Comparison of ENCODE assay signal across 8 cellular contexts in genomic region chrX:12978205-12979010, GRCh38. TPM values are rescaled to one million over a fixed set of nuclear protein-coding genes. Genes with fewer than 3 reads are reported as not detected.
DNase-seq lines count a peak whose midpoint lies in the region; ATAC-seq, FAIRE-seq and TF ChIP-seq lines count a peak whose summit lies in the region.

No MANE protein-coding gene starts in this region.

- H3K9me3 ChIP-seq in vagina: no peaks in the 10 kb centered on the region

- H3K36me3 ChIP-seq in vagina: peaks cover 0 to 4% of the 10 kb centered on the region in 2 donors

- intact Hi-C loops in vagina (cut with DNase I): loop anchor here (10.0 kb wide), 1 partner anchor 116 kb away; no protein-coding TSS in a partner anchor

- peak overlapping the region; percentile 92 for H3K27ac ChIP-seq in vagina

- ATAC-seq in HG02623 (IDR thresholded peaks at IDR 0.05; ENCODE audit: unreplicated experiment): peak; percentile 30
- peak; percentile 53 for ATAC-seq in activated CD8-positive, alpha-beta memory T cell treated with anti-CD3 and anti-CD28 coated beads, Interleukin-2, amount 10 ng/mL, durations not matched to agents 7 days and 5 days
- ATAC-seq in naive thymus-derived CD8-positive, alpha-beta T cell: peak; percentile 65 to 76
- ATAC-seq in HG03460 (IDR thresholded peaks at IDR 0.05; ENCODE audit: unreplicated experiment): no peak

- peaks cover 40% of the 10 kb centered on the region for H3K36me3 Mint-ChIP-seq in activated CD8-positive, alpha-beta memory T cell treated with anti-CD3 and anti-CD28 coated beads, Interleukin-2, amount 10 ng/mL, durations not matched to agents 7 days and 5 days
- peaks cover 33 to 38% (median 34%) of the 10 kb centered on the region in 3 donors for H3K36me3 Mint-ChIP-seq in naive thymus-derived CD8-positive, alpha-beta T cell

- H3K27ac Mint-ChIP-seq in activated CD8-positive, alpha-beta memory T cell treated with anti-CD3 and anti-CD28 coated beads, Interleukin-2, amount 10 ng/mL, durations not matched to agents 7 days and 5 days: peak overlapping the region; percentile 94
- peak overlapping the region; percentile 96 to 100 (median 98) for H3K27ac Mint-ChIP-seq in naive thymus-derived CD8-positive, alpha-beta T cell

- H3K4me3 ChIP-seq in epithelial cell of esophagus (ENCODE audit: low read length) (no peak overlapping the region), vagina (peak overlapping the region in 1 of 2 donors; percentile 63)

- peak overlapping the region; percentile 95 for H3K4me3 Mint-ChIP-seq in activated CD8-positive, alpha-beta memory T cell treated with anti-CD3 and anti-CD28 coated beads, Interleukin-2, amount 10 ng/mL, durations not matched to agents 7 days and 5 days
- peak overlapping the region; percentile 93 to 99 (median 96) for H3K4me3 Mint-ChIP-seq in naive thymus-derived CD8-positive, alpha-beta T cell

- no peaks in the 10 kb centered on the region for H3K27me3 Mint-ChIP-seq in activated CD8-positive, alpha-beta memory T cell treated with anti-CD3 and anti-CD28 coated beads, Interleukin-2, amount 10 ng/mL, durations not matched to agents 7 days and 5 days
- H3K27me3 Mint-ChIP-seq in naive thymus-derived CD8-positive, alpha-beta T cell: no peaks in the 10 kb centered on the region

- no peak for TF ChIP-seq POLR2A in vagina (IDR thresholded peaks at IDR 0.05)

- peak; percentile 94 for FAIRE-seq in GM18507 (lab: Jason Lieb, UNC)

- CTCF ChIA-PET in activated CD8-positive, alpha-beta memory T cell treated with anti-CD3 and anti-CD28 coated beads, Interleukin-2, amount 10 ng/mL, durations not matched to agents 7 days and 5 days (lab: Charles Lee): interaction anchor here (1.6 to 17.0 kb wide), 6 partner anchors 25 to 111 kb away, joined by 4 to 206 read pairs (median 19); no protein-coding TSS in a partner anchor

- peaks cover 37% of the 10 kb centered on the region for H3K4me1 Mint-ChIP-seq in activated CD8-positive, alpha-beta memory T cell treated with anti-CD3 and anti-CD28 coated beads, Interleukin-2, amount 10 ng/mL, durations not matched to agents 7 days and 5 days
- peaks cover 11 to 52% (median 33%) of the 10 kb centered on the region in 4 donors for H3K4me1 Mint-ChIP-seq in naive thymus-derived CD8-positive, alpha-beta T cell

- H3K4me1 ChIP-seq in vagina: no peaks in the 10 kb centered on the region

- no peak for TF ChIP-seq CTCF in epithelial cell of esophagus (IDR thresholded peaks at IDR 0.05; ENCODE audit: insufficient read depth, low read depth, low read length, missing control alignments)
- TF ChIP-seq CTCF in vagina (IDR thresholded peaks at IDR 0.05): no peak

- H3K9me3 Mint-ChIP-seq in activated CD8-positive, alpha-beta memory T cell treated with anti-CD3 and anti-CD28 coated beads, Interleukin-2, amount 10 ng/mL, durations not matched to agents 7 days and 5 days (ENCODE audit: low read depth): no peaks in the 10 kb centered on the region
- peaks cover 0 to 21% (median 0%) of the 10 kb centered on the region in 9 donors for H3K9me3 Mint-ChIP-seq in naive thymus-derived CD8-positive, alpha-beta T cell

- DNase-seq in GM18507 (ENCODE audit: extremely low spot score, insufficient read length, low read depth): no peak
- peak; percentile 63 for DNase-seq in NCI-H2227 treated with DMSO at 0.1 percent for 48 hours (lab: John Stamatoyannopoulos, UW)
- DNase-seq in activated CD8-positive, alpha-beta memory T cell treated with anti-CD3 and anti-CD28 coated beads, Interleukin-2, amount 10 ng/mL, durations not matched to agents 7 days and 5 days: peak; percentile 88
- peak; percentile 69 for DNase-seq in epithelial cell of esophagus (ENCODE audit: low read depth)
- peak; percentile 35 to 89 (median 70) for DNase-seq in naive thymus-derived CD8-positive, alpha-beta T cell
- no peak for DNase-seq in vagina (ENCODE audit: extremely low spot score in 2 of 2)

- no peaks in the 10 kb centered on the region for H3K27me3 ChIP-seq in vagina

- POLR2A ChIA-PET in naive thymus-derived CD8-positive, alpha-beta T cell (lab: Charles Lee): interaction anchor here (0.6 to 24.3 kb wide), 18 partner anchors 8 to 510 kb away, joined by 3 to 1336 read pairs (median 9); partner anchors contain the start of gene FAM9C

RNA-seq across cellular contexts. Expression of gene TMSB4X, which starts 3.5 kb away (rescaled TPM):
- total RNA-seq in activated CD8-positive, alpha-beta memory T cell treated with anti-CD3 and anti-CD28 coated beads, Interleukin-2, amount 10 ng/mL, durations not matched to agents 7 days and 5 days: 1,000 to 10,000 TPM; 6,072 to 7,639 TPM
- total RNA-seq in naive thymus-derived CD8-positive, alpha-beta T cell: 1,000 to 10,000 TPM; 4,350 to 4,478 TPM
- over 10,000 TPM; 23,903 to 30,039 (median 28,786) TPM for polyA plus RNA-seq in naive thymus-derived CD8-positive, alpha-beta T cell
- 3,119 TPM for total RNA-seq in vagina

Comparison
In these comparisons a context has a peak if more than half of its experiments do, and no peak if none do; other contexts are left out.
1. DNase-seq: peak in NCI-H2227 treated with DMSO at 0.1 percent for 48 hours (single experiment), activated CD8-positive, alpha-beta memory T cell treated with anti-CD3 and anti-CD28 coated beads, Interleukin-2, amount 10 ng/mL, durations not matched to agents 7 days and 5 days (single experiment), epithelial cell of esophagus (single experiment) and naive thymus-derived CD8-positive, alpha-beta T cell (10 of 10); none in GM18507 (single experiment) and vagina (0 of 2).